Comparison of ENCODE assay signal across 6 cellular contexts in the genomic region with DNA sequence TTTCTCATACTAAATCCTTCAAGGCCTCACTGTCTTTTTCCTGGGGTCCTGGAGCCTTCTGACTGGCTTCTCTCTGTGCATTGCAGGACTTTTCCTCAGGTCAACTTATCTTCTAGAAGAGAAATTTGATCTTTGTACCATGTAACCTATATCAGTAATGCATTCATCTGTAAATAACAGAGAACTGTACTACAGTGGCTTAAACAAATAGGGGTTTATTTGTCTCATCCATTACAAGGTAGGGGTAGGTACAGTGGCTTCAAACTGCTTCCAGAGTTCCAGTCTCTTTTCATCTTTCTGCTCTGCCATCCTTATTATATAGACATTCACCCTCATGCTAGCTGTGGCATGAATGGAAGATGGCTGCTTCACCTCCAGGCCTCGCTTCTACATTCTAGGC.
"Had no signal": no experiment of that assay in that cellular context is flagged by ENCODE, and none has a peak within 500 bp of the region (broad histone marks: within the 10 kb centered on the region; RNA-seq: fewer than 3 reads in every experiment).

No MANE protein-coding gene starts in this region.

- DNase-seq: IMR-90, KBM-7, KG1 had no signal

- ATAC-seq: K562 had no signal

- H3K27ac ChIP-seq: HL-60 had no signal

- FAIRE-seq: HTR-8/SVneo, K562 had no signal

- H3K4me3 ChIP-seq: K562 had no signal
